In the genomic region with DNA sequence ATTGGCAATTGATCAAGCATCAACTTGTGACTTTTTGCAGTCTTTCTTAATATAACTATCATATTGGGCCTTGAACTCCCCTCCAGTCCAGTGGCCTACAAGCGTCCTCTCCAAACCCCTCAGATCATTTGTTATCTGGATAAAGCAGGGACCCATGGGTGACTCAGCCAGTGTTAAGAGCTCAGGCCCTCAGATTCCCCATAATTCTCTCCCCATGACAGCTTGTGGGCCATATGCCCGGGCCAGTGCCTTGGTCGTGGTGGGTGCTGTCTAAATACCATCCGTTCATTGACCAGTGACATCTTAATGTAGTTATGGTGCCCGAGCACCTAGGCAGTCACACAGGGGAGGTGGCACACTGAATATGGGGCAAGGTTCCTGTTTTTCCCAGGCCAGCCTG, we compare ENCODE assay signal across 22 cellular contexts.
"Had no signal": no experiment of that assay in that cellular context is flagged by ENCODE, and none has a peak within 500 bp of the region (broad histone marks: within the 10 kb centered on the region; RNA-seq: fewer than 3 reads in every experiment).

No MANE protein-coding gene starts in this region.

- H3K4me3 ChIP-seq: mucosa of descending colon, pancreas, thyroid gland had no signal

- H3K4me1 Mint-ChIP-seq: activated B cell treated with CpG ODN at 0.5 μM for 24 hours; activated CD4-positive, alpha-beta T cell treated with anti-CD3 and anti-CD28 coated beads, Interleukin-2, amount 10 ng/mL, durations not matched to agents 24 days and 14 days; activated naive CD8-positive, alpha-beta T cell treated with anti-CD3 and anti-CD28 coated beads, Interleukin-2, amount 10 ng/mL, durations not matched to agents 7 days and 5 days; memory B cell; naive thymus-derived CD4-positive, alpha-beta T cell had no signal

- DNase-seq: activated B cell treated with CpG ODN at 0.5 μM for 24 hours; activated CD4-positive, alpha-beta T cell treated with anti-CD3 and anti-CD28 coated beads, Interleukin-2, amount 10 ng/mL, durations not matched to agents 24 days and 14 days; activated CD8-positive, alpha-beta T cell treated with anti-CD3 and anti-CD28 coated beads for 36 hours; activated naive CD4-positive, alpha-beta T cell; activated naive CD8-positive, alpha-beta T cell treated with anti-CD3 and anti-CD28 coated beads, Interleukin-2, amount 10 ng/mL, durations not matched to agents 7 days and 5 days; activated T-cell treated with anti-CD3 and anti-CD28 coated beads, Interleukin-2, amount 50 U/mL, for 1 hour; anterior cingulate cortex; cerebellar nuclear complex; effector CD8-positive, alpha-beta T cell; mucosa of descending colon; naive thymus-derived CD4-positive, alpha-beta T cell; pancreas; stimulated activated CD8-positive, alpha-beta memory T cell treated with anti-CD3 and anti-CD28 coated beads, Interleukin-4, amount 100 ng/mL, for 48 hours; stimulated activated naive CD4-positive, alpha-beta T cell treated with Interleukin-2 at 50 U/mL for 16 hours; thyroid gland had no signal

- H3K27ac ChIP-seq: pancreas, thyroid gland had no signal

- H3K27me3 Mint-ChIP-seq: activated CD8-positive, alpha-beta T cell treated with anti-CD3 and anti-CD28 coated beads for 36 hours; activated T-helper 17 cell treated with anti-CD3 and anti-CD28 coated beads, Interleukin-2, amount 50 U/mL, for 72 hours had no signal

- H3K36me3 Mint-ChIP-seq: activated naive CD8-positive, alpha-beta T cell treated with anti-CD3 and anti-CD28 coated beads, Interleukin-2, amount 10 ng/mL, durations not matched to agents 7 days and 5 days; memory B cell; naive thymus-derived CD4-positive, alpha-beta T cell had no signal

- H3K4me1 ChIP-seq: thyroid gland had no signal

- H3K27me3 ChIP-seq: pancreas, thyroid gland had no signal

- ATAC-seq: activated CD8-positive, alpha-beta T cell treated with anti-CD3 and anti-CD28 coated beads for 36 hours; activated T-helper 17 cell treated with anti-CD3 and anti-CD28 coated beads, Interleukin-2, amount 50 U/mL, for 72 hours; esophagus mucosa; mucosa of descending colon; naive thymus-derived CD4-positive, alpha-beta T cell; pancreas; sciatic nerve had no signal

- H3K9me3 ChIP-seq: mucosa of descending colon, pancreas, thyroid gland had no signal

- H3K36me3 ChIP-seq: pancreas, thyroid gland had no signal

- H3K4me3 Mint-ChIP-seq: activated B cell treated with CpG ODN at 0.5 μM for 24 hours; activated CD4-positive, alpha-beta T cell treated with anti-CD3 and anti-CD28 coated beads, Interleukin-2, amount 10 ng/mL, durations not matched to agents 24 days and 14 days; activated CD8-positive, alpha-beta T cell treated with anti-CD3 and anti-CD28 coated beads for 36 hours; activated naive CD8-positive, alpha-beta T cell treated with anti-CD3 and anti-CD28 coated beads, Interleukin-2, amount 10 ng/mL, durations not matched to agents 7 days and 5 days; activated T-helper 17 cell treated with anti-CD3 and anti-CD28 coated beads, Interleukin-2, amount 50 U/mL, for 72 hours; dendritic cell treated with granulocyte-macrophage colony-stimulating factor and Interleukin-4, amounts not matched to agents 40 ng/mL and 50 ng/mL, for 4 days; memory B cell; naive thymus-derived CD4-positive, alpha-beta T cell had no signal

- FAIRE-seq: bronchial epithelial cell, pancreas, TTC549 had no signal

- H3K27ac Mint-ChIP-seq: activated B cell treated with CpG ODN at 0.5 μM for 24 hours; activated CD4-positive, alpha-beta T cell treated with anti-CD3 and anti-CD28 coated beads, Interleukin-2, amount 10 ng/mL, durations not matched to agents 24 days and 14 days; activated CD8-positive, alpha-beta T cell treated with anti-CD3 and anti-CD28 coated beads for 36 hours; activated naive CD8-positive, alpha-beta T cell treated with anti-CD3 and anti-CD28 coated beads, Interleukin-2, amount 10 ng/mL, durations not matched to agents 7 days and 5 days; activated T-helper 17 cell treated with anti-CD3 and anti-CD28 coated beads, Interleukin-2, amount 50 U/mL, for 72 hours; dendritic cell treated with granulocyte-macrophage colony-stimulating factor and Interleukin-4, amounts not matched to agents 40 ng/mL and 50 ng/mL, for 4 days; memory B cell; naive thymus-derived CD4-positive, alpha-beta T cell had no signal

- H3K9me3 Mint-ChIP-seq: activated B cell treated with CpG ODN at 0.5 μM for 24 hours; activated CD8-positive, alpha-beta T cell treated with anti-CD3 and anti-CD28 coated beads for 36 hours; activated naive CD8-positive, alpha-beta T cell treated with anti-CD3 and anti-CD28 coated beads, Interleukin-2, amount 10 ng/mL, durations not matched to agents 7 days and 5 days; activated T-helper 17 cell treated with anti-CD3 and anti-CD28 coated beads, Interleukin-2, amount 50 U/mL, for 72 hours; dendritic cell treated with granulocyte-macrophage colony-stimulating factor and Interleukin-4, amounts not matched to agents 40 ng/mL and 50 ng/mL, for 4 days; memory B cell; naive thymus-derived CD4-positive, alpha-beta T cell had no signal
